In genomic region chr1:4002741-4003140, GRCh38 we compare ENCODE assay signal across 29 cellular contexts.
"Had no signal": no experiment of that assay in that cellular context is flagged by ENCODE, and none has a peak within 500 bp of the region (broad histone marks: within the 10 kb centered on the region; RNA-seq: fewer than 3 reads in every experiment).

No MANE protein-coding gene starts in this region.

- ATAC-seq: foreskin keratinocyte; gastroesophageal sphincter; heart right ventricle; left colon; left ventricle myocardium superior; mucosa of descending colon; natural killer cell treated with Interleukin-12 subunit alpha and Interleukin-12 subunit beta and Interleukin-15 and Interleukin-18, amount 100 ng/mL, for 72 hours; right cardiac atrium; stimulated activated naive CD8-positive, alpha-beta T cell treated with anti-CD3 and anti-CD28 coated beads, Interleukin-15, amount 100 ng/mL, for 72 hours had no signal

- H3K27me3 ChIP-seq: foreskin keratinocyte, vagina had no signal

- DNase-seq: cerebellar nuclear complex; effector CD8-positive, alpha-beta T cell; foreskin keratinocyte; glutamatergic neuron; heart right ventricle; hippocampal formation; left colon; left ventricle myocardium superior; mucosa of descending colon; naive B cell; right cardiac atrium; small intestine; stimulated activated CD4-positive, alpha-beta T cell treated with anti-CD3 and anti-CD28 coated beads, Interleukin-12 subunit alpha, Interleukin-12 subunit beta, amount 100 ng/mL, for 4 hours; stimulated activated CD4-positive, alpha-beta T cell treated with anti-CD3 and anti-CD28 coated beads, Interleukin-1b, Interleukin-23, amount 100 ng/mL, for 48 hours; stimulated activated CD4-positive, alpha-beta T cell treated with anti-CD3 and anti-CD28 coated beads, Interleukin-4, amount 100 ng/mL, for 1 hour; stimulated activated CD8-positive, alpha-beta memory T cell treated with anti-CD3 and anti-CD28 coated beads, Interleukin-4, amount 100 ng/mL, for 48 hours; stimulated activated naive CD4-positive, alpha-beta T cell; stimulated activated naive CD8-positive, alpha-beta T cell treated with anti-CD3 and anti-CD28 coated beads, Interleukin-15, amount 100 ng/mL, for 72 hours; transverse colon had no signal

- H3K27ac ChIP-seq: dorsolateral prefrontal cortex, esophagus muscularis mucosa, foreskin keratinocyte, gastroesophageal sphincter, heart right ventricle, neutrophil, parathyroid adenoma, prostate gland, suprapubic skin, transverse colon, vagina had no signal

- H3K9me3 ChIP-seq: prostate gland, suprapubic skin, transverse colon, vagina had no signal

- H3K4me1 ChIP-seq: esophagus muscularis mucosa, foreskin keratinocyte, gastroesophageal sphincter, heart right ventricle, parathyroid adenoma, prostate gland, suprapubic skin, transverse colon, vagina had no signal

- H3K4me3 ChIP-seq: dorsolateral prefrontal cortex, esophagus muscularis mucosa, gastroesophageal sphincter, heart right ventricle, lung, mucosa of descending colon, prostate gland, suprapubic skin, transverse colon, vagina had no signal

- H3K36me3 ChIP-seq: esophagus muscularis mucosa, gastroesophageal sphincter, heart right ventricle, neutrophil, prostate gland, suprapubic skin, transverse colon, vagina had no signal
